In the genomic region with DNA sequence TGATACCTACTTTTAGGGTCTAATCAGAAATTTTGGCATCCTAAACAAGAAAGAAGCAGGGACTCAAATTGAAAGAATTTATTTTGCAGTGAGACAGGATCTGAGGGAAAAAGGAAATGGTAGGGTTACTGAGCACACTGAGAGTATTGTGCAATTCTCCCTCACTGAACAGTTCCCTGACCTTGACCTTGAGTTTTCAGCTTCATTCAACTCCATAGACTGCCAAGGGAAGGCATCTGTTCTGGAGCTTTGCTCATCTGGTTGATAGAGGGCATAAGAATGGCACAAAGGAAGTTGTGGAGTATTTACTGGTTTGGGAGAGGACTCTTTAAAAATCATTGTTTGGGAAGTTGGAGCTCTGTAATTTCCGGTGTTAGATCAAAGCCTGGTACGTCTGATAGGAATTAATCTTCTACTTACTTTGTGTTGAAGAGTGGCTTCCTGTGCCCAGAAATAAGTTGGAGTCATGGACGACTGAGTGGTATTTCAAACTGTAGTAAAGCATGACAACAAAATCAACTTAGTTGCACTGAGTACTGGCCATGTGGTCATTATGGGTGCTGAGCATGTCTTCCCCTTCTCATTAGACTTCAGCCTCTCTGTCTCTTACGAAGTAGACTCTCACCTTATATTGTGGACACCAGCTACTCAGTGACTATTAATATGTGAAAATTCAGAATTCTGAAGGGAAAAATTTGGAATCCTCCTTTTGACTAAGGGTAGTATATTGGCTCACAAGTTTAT, we compare ENCODE assay signal across 1 cellular context.
TF ChIP-seq lines count a peak whose summit lies in the region.

No MANE protein-coding gene starts in this region.

TF ChIP-seq in HepG2, 621 proteins besides CTCF, POLR2A, EP300 and RAD21 (continued from another document):
- TF ChIP-seq ZNF557 (CRISPR knock-in tag; IDR thresholded peaks at IDR 0.05): no peak
- TF ChIP-seq, protein P1, sequence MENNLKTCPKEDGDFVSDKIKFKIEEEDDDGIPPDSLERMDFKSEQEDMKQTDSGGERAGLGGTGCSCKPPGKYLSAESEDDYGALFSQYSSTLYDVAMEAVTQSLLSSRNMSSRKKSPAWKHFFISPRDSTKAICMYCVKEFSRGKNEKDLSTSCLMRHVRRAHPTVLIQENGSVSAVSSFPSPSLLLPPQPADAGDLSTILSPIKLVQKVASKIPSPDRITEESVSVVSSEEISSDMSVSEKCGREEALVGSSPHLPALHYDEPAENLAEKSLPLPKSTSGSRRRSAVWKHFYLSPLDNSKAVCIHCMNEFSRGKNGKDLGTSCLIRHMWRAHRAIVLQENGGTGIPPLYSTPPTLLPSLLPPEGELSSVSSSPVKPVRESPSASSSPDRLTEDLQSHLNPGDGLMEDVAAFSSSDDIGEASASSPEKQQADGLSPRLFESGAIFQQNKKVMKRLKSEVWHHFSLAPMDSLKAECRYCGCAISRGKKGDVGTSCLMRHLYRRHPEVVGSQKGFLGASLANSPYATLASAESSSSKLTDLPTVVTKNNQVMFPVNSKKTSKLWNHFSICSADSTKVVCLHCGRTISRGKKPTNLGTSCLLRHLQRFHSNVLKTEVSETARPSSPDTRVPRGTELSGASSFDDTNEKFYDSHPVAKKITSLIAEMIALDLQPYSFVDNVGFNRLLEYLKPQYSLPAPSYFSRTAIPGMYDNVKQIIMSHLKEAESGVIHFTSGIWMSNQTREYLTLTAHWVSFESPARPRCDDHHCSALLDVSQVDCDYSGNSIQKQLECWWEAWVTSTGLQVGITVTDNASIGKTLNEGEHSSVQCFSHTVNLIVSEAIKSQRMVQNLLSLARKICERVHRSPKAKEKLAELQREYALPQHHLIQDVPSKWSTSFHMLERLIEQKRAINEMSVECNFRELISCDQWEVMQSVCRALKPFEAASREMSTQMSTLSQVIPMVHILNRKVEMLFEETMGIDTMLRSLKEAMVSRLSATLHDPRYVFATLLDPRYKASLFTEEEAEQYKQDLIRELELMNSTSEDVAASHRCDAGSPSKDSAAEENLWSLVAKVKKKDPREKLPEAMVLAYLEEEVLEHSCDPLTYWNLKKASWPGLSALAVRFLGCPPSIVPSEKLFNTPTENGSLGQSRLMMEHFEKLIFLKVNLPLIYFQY (CRISPR knock-in tag; IDR thresholded peaks at IDR 0.05; ENCODE audit: borderline replicate concordance): no peak
- TF ChIP-seq POLR2G (IDR thresholded peaks at IDR 0.05; ENCODE audit: low read depth, low read length): no peak
- TF ChIP-seq, protein P2, sequence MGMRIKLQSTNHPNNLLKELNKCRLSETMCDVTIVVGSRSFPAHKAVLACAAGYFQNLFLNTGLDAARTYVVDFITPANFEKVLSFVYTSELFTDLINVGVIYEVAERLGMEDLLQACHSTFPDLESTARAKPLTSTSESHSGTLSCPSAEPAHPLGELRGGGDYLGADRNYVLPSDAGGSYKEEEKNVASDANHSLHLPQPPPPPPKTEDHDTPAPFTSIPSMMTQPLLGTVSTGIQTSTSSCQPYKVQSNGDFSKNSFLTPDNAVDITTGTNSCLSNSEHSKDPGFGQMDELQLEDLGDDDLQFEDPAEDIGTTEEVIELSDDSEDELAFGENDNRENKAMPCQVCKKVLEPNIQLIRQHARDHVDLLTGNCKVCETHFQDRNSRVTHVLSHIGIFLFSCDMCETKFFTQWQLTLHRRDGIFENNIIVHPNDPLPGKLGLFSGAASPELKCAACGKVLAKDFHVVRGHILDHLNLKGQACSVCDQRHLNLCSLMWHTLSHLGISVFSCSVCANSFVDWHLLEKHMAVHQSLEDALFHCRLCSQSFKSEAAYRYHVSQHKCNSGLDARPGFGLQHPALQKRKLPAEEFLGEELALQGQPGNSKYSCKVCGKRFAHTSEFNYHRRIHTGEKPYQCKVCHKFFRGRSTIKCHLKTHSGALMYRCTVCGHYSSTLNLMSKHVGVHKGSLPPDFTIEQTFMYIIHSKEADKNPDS (CRISPR knock-in tag; IDR thresholded peaks at IDR 0.05): no peak
- TF ChIP-seq, protein P3, sequence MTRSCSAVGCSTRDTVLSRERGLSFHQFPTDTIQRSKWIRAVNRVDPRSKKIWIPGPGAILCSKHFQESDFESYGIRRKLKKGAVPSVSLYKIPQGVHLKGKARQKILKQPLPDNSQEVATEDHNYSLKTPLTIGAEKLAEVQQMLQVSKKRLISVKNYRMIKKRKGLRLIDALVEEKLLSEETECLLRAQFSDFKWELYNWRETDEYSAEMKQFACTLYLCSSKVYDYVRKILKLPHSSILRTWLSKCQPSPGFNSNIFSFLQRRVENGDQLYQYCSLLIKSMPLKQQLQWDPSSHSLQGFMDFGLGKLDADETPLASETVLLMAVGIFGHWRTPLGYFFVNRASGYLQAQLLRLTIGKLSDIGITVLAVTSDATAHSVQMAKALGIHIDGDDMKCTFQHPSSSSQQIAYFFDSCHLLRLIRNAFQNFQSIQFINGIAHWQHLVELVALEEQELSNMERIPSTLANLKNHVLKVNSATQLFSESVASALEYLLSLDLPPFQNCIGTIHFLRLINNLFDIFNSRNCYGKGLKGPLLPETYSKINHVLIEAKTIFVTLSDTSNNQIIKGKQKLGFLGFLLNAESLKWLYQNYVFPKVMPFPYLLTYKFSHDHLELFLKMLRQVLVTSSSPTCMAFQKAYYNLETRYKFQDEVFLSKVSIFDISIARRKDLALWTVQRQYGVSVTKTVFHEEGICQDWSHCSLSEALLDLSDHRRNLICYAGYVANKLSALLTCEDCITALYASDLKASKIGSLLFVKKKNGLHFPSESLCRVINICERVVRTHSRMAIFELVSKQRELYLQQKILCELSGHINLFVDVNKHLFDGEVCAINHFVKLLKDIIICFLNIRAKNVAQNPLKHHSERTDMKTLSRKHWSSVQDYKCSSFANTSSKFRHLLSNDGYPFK (CRISPR knock-in tag; IDR thresholded peaks at IDR 0.05; ENCODE audit: borderline replicate concordance): no peak
- TF ChIP-seq TEAD2 (CRISPR knock-in tag; IDR thresholded peaks at IDR 0.05): no peak
- no peak for TF ChIP-seq ZKSCAN1 (IDR thresholded peaks at IDR 0.05; ENCODE audit: low read length)
- TF ChIP-seq ZFX (CRISPR knock-in tag; IDR thresholded peaks at IDR 0.05; ENCODE audit: low read depth): no peak
- TF ChIP-seq, protein P4, sequence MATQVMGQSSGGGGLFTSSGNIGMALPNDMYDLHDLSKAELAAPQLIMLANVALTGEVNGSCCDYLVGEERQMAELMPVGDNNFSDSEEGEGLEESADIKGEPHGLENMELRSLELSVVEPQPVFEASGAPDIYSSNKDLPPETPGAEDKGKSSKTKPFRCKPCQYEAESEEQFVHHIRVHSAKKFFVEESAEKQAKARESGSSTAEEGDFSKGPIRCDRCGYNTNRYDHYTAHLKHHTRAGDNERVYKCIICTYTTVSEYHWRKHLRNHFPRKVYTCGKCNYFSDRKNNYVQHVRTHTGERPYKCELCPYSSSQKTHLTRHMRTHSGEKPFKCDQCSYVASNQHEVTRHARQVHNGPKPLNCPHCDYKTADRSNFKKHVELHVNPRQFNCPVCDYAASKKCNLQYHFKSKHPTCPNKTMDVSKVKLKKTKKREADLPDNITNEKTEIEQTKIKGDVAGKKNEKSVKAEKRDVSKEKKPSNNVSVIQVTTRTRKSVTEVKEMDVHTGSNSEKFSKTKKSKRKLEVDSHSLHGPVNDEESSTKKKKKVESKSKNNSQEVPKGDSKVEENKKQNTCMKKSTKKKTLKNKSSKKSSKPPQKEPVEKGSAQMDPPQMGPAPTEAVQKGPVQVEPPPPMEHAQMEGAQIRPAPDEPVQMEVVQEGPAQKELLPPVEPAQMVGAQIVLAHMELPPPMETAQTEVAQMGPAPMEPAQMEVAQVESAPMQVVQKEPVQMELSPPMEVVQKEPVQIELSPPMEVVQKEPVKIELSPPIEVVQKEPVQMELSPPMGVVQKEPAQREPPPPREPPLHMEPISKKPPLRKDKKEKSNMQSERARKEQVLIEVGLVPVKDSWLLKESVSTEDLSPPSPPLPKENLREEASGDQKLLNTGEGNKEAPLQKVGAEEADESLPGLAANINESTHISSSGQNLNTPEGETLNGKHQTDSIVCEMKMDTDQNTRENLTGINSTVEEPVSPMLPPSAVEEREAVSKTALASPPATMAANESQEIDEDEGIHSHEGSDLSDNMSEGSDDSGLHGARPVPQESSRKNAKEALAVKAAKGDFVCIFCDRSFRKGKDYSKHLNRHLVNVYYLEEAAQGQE (IDR thresholded peaks at IDR 0.05; ENCODE audit: borderline replicate concordance in 1 of 2, low read depth in 1 of 2, low read length in 2 of 2): no peak
- TF ChIP-seq ZNF878 (CRISPR knock-in tag; IDR thresholded peaks at IDR 0.05): no peak
- TF ChIP-seq, protein P5, sequence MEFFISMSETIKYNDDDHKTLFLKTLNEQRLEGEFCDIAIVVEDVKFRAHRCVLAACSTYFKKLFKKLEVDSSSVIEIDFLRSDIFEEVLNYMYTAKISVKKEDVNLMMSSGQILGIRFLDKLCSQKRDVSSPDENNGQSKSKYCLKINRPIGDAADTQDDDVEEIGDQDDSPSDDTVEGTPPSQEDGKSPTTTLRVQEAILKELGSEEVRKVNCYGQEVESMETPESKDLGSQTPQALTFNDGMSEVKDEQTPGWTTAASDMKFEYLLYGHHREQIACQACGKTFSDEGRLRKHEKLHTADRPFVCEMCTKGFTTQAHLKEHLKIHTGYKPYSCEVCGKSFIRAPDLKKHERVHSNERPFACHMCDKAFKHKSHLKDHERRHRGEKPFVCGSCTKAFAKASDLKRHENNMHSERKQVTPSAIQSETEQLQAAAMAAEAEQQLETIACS (CRISPR knock-in tag; IDR thresholded peaks at IDR 0.05): no peak
- no peak for TF ChIP-seq TAF15 (IDR thresholded peaks at IDR 0.05; ENCODE audit: low read depth, low read length, poor library complexity, severe bottlenecking)
- TF ChIP-seq TCF7L2 (IDR thresholded peaks at IDR 0.05; ENCODE audit: low read depth, low read length): no peak
- TF ChIP-seq ZNF570 (CRISPR knock-in tag; IDR thresholded peaks at IDR 0.05; ENCODE audit: borderline replicate concordance): no peak
- no peak for TF ChIP-seq ZNF431 (CRISPR knock-in tag; IDR thresholded peaks at IDR 0.05; ENCODE audit: borderline replicate concordance, low read depth)
